13 cellular contexts compared by ENCODE assay signal in genomic region chr10:133358162-133358919, GRCh38. TPM values are rescaled to one million over a fixed set of nuclear protein-coding genes. Genes with fewer than 3 reads are reported as not detected.
DNase-seq lines count a peak whose midpoint lies in the region; ATAC-seq, FAIRE-seq and TF ChIP-seq lines count a peak whose summit lies in the region.
"Had no signal": no experiment of that assay in that cellular context is flagged by ENCODE, and none has a peak within 500 bp of the region (broad histone marks: within the 10 kb centered on the region; RNA-seq: fewer than 3 reads in every experiment).

No MANE protein-coding gene starts in this region.

- H3K9ac ChIP-seq in astrocyte (ENCODE audit: low read length) = no peak overlapping the region
- H3K9ac ChIP-seq: parathyroid adenoma had no signal

- H3K4me3 Mint-ChIP-seq in astrocyte (ENCODE audit: unreplicated experiment) (peak overlapping the region; percentile 64), osteocyte (ENCODE audit: unreplicated experiment) (peak overlapping the region; percentile 14)

- H2AFZ ChIP-seq in astrocyte (ENCODE audit: low read depth, low read length) = no peak overlapping the region

- H4K20me1 ChIP-seq in astrocyte (ENCODE audit: insufficient read depth, low read length) = peaks cover 11% of the 10 kb centered on the region

- ATAC-seq in left ventricle myocardium superior (peak; percentile 64), HG03565 (IDR thresholded peaks at IDR 0.05; ENCODE audit: unreplicated experiment) (no peak), GM21528 (IDR thresholded peaks at IDR 0.05; ENCODE audit: low FRiP score, unreplicated experiment) (no peak)

- intact Hi-C loops in left ventricle myocardium superior (cut with micrococcal nuclease) = no loop called here

- H3K4me1 Mint-ChIP-seq in astrocyte (ENCODE audit: low read depth, unreplicated experiment) (no peaks in the 10 kb centered on the region), osteocyte (ENCODE audit: unreplicated experiment) (no peaks in the 10 kb centered on the region)

- no peak overlapping the region for H3K4me3 ChIP-seq in astrocyte (ENCODE audit: insufficient read depth, low read depth, low read length)

- no peaks in the 10 kb centered on the region for H3K27me3 Mint-ChIP-seq in astrocyte (ENCODE audit: low read depth, unreplicated experiment)
- no peaks in the 10 kb centered on the region for H3K27me3 Mint-ChIP-seq in osteocyte (ENCODE audit: unreplicated experiment)
- H3K27me3 Mint-ChIP-seq: activated B cell treated with CpG ODN at 0.5 μM for 24 hours had no signal

- H3K27me3 ChIP-seq in astrocyte (ENCODE audit: insufficient read depth, low read length) = no peaks in the 10 kb centered on the region
- H3K27me3 ChIP-seq: BE2C had no signal

- TF ChIP-seq CTCF in astrocyte (IDR thresholded peaks at IDR 0.05; ENCODE audit: insufficient read depth, low read depth, low read length) = no peak
- no peak for TF ChIP-seq CTCF in osteocyte (IDR thresholded peaks at IDR 0.05)

- no peak overlapping the region for H3K27ac ChIP-seq in astrocyte (ENCODE audit: low read depth, low read length)
- H3K27ac ChIP-seq: parathyroid adenoma had no signal

- H3K9me3 ChIP-seq in astrocyte (ENCODE audit: insufficient read depth, low read depth, low read length) = no peaks in the 10 kb centered on the region
- H3K9me3 ChIP-seq: BE2C had no signal

- DNase-seq in AG20443 (ENCODE audit: low spot score) (peak; percentile 70), astrocyte (ENCODE audit: low read depth) (no peak), left ventricle myocardium superior (peak; percentile 76), osteocyte (ENCODE audit: extremely low spot score, unreplicated experiment) (peak; percentile 85), NCI-H1436 (lab: John Stamatoyannopoulos, UW) (no peak)
- no peak for DNase-seq in stimulated activated CD4-positive, alpha-beta T cell treated with anti-CD3 and anti-CD28 coated beads, Interleukin-4, amount 100 ng/mL, for 4 hours

- no peak overlapping the region for H3K27ac Mint-ChIP-seq in astrocyte (ENCODE audit: unreplicated experiment)
- H3K27ac Mint-ChIP-seq in osteocyte (ENCODE audit: unreplicated experiment) = no peak overlapping the region

- no peak overlapping the region for H3K4me2 ChIP-seq in astrocyte (ENCODE audit: low read length)

- peaks cover 5% of the 10 kb centered on the region for H3K79me2 ChIP-seq in astrocyte (ENCODE audit: insufficient read depth, low read length)
- H3K79me2 ChIP-seq: parathyroid adenoma had no signal

- H3K9me3 Mint-ChIP-seq in astrocyte (ENCODE audit: unreplicated experiment) (no peaks in the 10 kb centered on the region), osteocyte (ENCODE audit: unreplicated experiment) (no peaks in the 10 kb centered on the region)
- H3K9me3 Mint-ChIP-seq: activated B cell treated with CpG ODN at 0.5 μM for 24 hours had no signal

- H3K36me3 Mint-ChIP-seq in astrocyte (ENCODE audit: low read depth, unreplicated experiment) = peaks cover 7% of the 10 kb centered on the region
- peaks cover 8% of the 10 kb centered on the region for H3K36me3 Mint-ChIP-seq in osteocyte (ENCODE audit: unreplicated experiment)

- no peak for FAIRE-seq in astrocyte (lab: Jason Lieb, UNC)
- FAIRE-seq: H54 had no signal

- peaks cover 9% of the 10 kb centered on the region for H3K4me1 ChIP-seq in astrocyte (ENCODE audit: insufficient read depth, low read length)

- peaks cover 2% of the 10 kb centered on the region for H3K36me3 ChIP-seq in astrocyte (ENCODE audit: insufficient read depth, low read length)
- H3K36me3 ChIP-seq: BE2C had no signal

RNA-seq across cellular contexts. Expression of gene FUOM, which starts 0.5 kb away (rescaled TPM):
- total RNA-seq in astrocyte (28.8 and 29.3 TPM in 2 replicates), left ventricle myocardium superior (9.3 TPM), osteocyte (20.5 and 24.0 TPM in 2 replicates)

RNA-seq across cellular contexts. Expression of gene PRAP1, which starts 11.2 kb away (rescaled TPM):
- total RNA-seq in astrocyte (not detected in 2 replicates), left ventricle myocardium superior (not detected), osteocyte (not detected in 2 replicates)
- total RNA-seq: activated B cell treated with CpG ODN at 0.5 μM for 24 hours, glomerular endothelial cell had no signal

RNA-seq across cellular contexts. Expression of gene ECHS1, which starts 14.8 kb away (rescaled TPM):
- total RNA-seq in astrocyte (81.0 and 90.9 TPM in 2 replicates), left ventricle myocardium superior (226 TPM), osteocyte (62.9 and 65.1 TPM in 2 replicates)

RNA-seq across cellular contexts. Expression of gene PAOX, which starts 20.7 kb away (rescaled TPM):
- total RNA-seq in astrocyte (6.9 and 7.9 TPM in 2 replicates), left ventricle myocardium superior (2.8 TPM), osteocyte (6.5 and 8.7 TPM in 2 replicates)

RNA-seq across cellular contexts. Expression of gene CALY, which starts 21.6 kb away (rescaled TPM):
- total RNA-seq in astrocyte = 0.77 and 1.1 TPM in 2 replicates
- not detected for total RNA-seq in left ventricle myocardium superior
- 3.5 TPM in 2 replicates for total RNA-seq in osteocyte
- total RNA-seq: activated B cell treated with CpG ODN at 0.5 μM for 24 hours, glomerular endothelial cell had no signal

Comparison
In these comparisons a context has a peak if more than half of its experiments do, and no peak if none do; other contexts are left out.
1. DNase-seq: peak in AG20443 (single experiment), left ventricle myocardium superior (single experiment) and osteocyte (single experiment); none in astrocyte (single experiment), stimulated activated CD4-positive, alpha-beta T cell treated with anti-CD3 and anti-CD28 coated beads, Interleukin-4, amount 100 ng/mL, for 4 hours (0 of 2) and NCI-H1436 (single experiment).